In genomic region chr2:199916980-199917379, GRCh38 we compare ENCODE assay signal across 1 cellular context.
TF ChIP-seq lines count a peak whose summit lies in the region.

No MANE protein-coding gene starts in this region.

TF ChIP-seq in HEK293, 187 proteins besides CTCF, POLR2A, EP300 and RAD21 (continued from another document):
- TF ChIP-seq ZBTB11 (tag by site-specific recombination; conservative IDR thresholded peaks at IDR 0.05; ENCODE audit: low read depth) (no peak), ZNF791 (tag by site-specific recombination; IDR thresholded peaks at IDR 0.05) (no peak), MYNN (tag by site-specific recombination; IDR thresholded peaks at IDR 0.05; ENCODE audit: borderline replicate concordance) (no peak), TRIM28 (IDR thresholded peaks at IDR 0.05; ENCODE audit: borderline replicate concordance, low read length) (peak; percentile 80; the same call in 1 of the 2 replicates), ZNF585B (tag by site-specific recombination; IDR thresholded peaks at IDR 0.05) (peak; percentile 97), ZNF513 (tag by site-specific recombination; IDR thresholded peaks at IDR 0.05) (no peak), ZNF555 (tag by site-specific recombination; conservative IDR thresholded peaks at IDR 0.05) (no peak), SP7 (tag by site-specific recombination; IDR thresholded peaks at IDR 0.05) (no peak), ZNF704 (tag by site-specific recombination; IDR thresholded peaks at IDR 0.05) (no peak), ZNF274 (IDR thresholded peaks at IDR 0.05; ENCODE audit: low read length) (no peak), ZNF274 (tag by site-specific recombination; IDR thresholded peaks at IDR 0.05; ENCODE audit: borderline replicate concordance) (no peak), ZNF449 (tag by site-specific recombination; IDR thresholded peaks at IDR 0.05) (no peak), SETDB1 (IDR thresholded peaks at IDR 0.05; ENCODE audit: insufficient read length, low read length) (peak; percentile 94), ZNF132 (tag by site-specific recombination; IDR thresholded peaks at IDR 0.05; ENCODE audit: borderline replicate concordance) (no peak), ZNF292 (tag by site-specific recombination; IDR thresholded peaks at IDR 0.05; ENCODE audit: borderline replicate concordance, low read depth) (no peak), ZNF664 (tag by site-specific recombination; IDR thresholded peaks at IDR 0.05) (no peak)
